Comparison of ENCODE assay signal across 13 cellular contexts in genomic region chr1:2523191-2523890, GRCh38. TPM values are rescaled to one million over a fixed set of nuclear protein-coding genes. Genes with fewer than 3 reads are reported as not detected.
DNase-seq lines count a peak whose midpoint lies in the region; ATAC-seq and TF ChIP-seq lines count a peak whose summit lies in the region.
"Had no signal": no experiment of that assay in that cellular context is flagged by ENCODE, and none has a peak within 500 bp of the region (broad histone marks: within the 10 kb centered on the region; RNA-seq: fewer than 3 reads in every experiment).

No MANE protein-coding gene starts in this region.

- peak overlapping the region; percentile 95 for H3K27ac Mint-ChIP-seq in activated T-cell treated with anti-CD3 and anti-CD28 coated beads, Interleukin-2, amount 50 U/mL, for 24 hours
- H3K27ac Mint-ChIP-seq in stimulated activated naive CD8-positive, alpha-beta T cell treated with anti-CD3 and anti-CD28 coated beads, Interleukin-15, amount 100 ng/mL, for 72 hours: peak overlapping the region; percentile 98 to 100

- no peak for ATAC-seq in foreskin keratinocyte
- peak; percentile 50 for ATAC-seq in stimulated activated naive CD8-positive, alpha-beta T cell treated with anti-CD3 and anti-CD28 coated beads, Interleukin-15, amount 100 ng/mL, for 72 hours
- ATAC-seq: heart left ventricle, sciatic nerve had no signal

- no peak overlapping the region for H3K4me3 ChIP-seq in right atrium auricular region

- H3K27me3 ChIP-seq in foreskin keratinocyte (no peaks in the 10 kb centered on the region), right atrium auricular region (no peaks in the 10 kb centered on the region)

- peak; percentile 62 for DNase-seq in activated T-cell treated with anti-CD3 and anti-CD28 coated beads, Interleukin-2, amount 50 U/mL, for 24 hours
- DNase-seq in activated T-cell treated with anti-CD3 and anti-CD28 coated beads for 4 hours: no peak
- peak; percentile 51 to 61 for DNase-seq in activated T-cell treated with anti-CD3 and anti-CD28 coated beads, Interleukin-2, amount 50 U/mL, for 48 hours
- no peak for DNase-seq in foreskin keratinocyte
- peak; percentile 70 to 80 for DNase-seq in stimulated activated naive CD8-positive, alpha-beta T cell treated with anti-CD3 and anti-CD28 coated beads, Interleukin-15, amount 100 ng/mL, for 72 hours
- DNase-seq in GF-D8 (lab: John Stamatoyannopoulos, UW): no peak
- no peak for DNase-seq in NCI-H226
- DNase-seq in right atrium auricular region (ENCODE audit: low spot score): no peak
- DNase-seq: cerebellar nuclear complex, heart left ventricle, NCI-H2081, RPMI8226 had no signal

- peak overlapping the region; percentile 86 for H3K4me3 Mint-ChIP-seq in activated T-cell treated with anti-CD3 and anti-CD28 coated beads, Interleukin-2, amount 50 U/mL, for 24 hours
- H3K4me3 Mint-ChIP-seq in stimulated activated naive CD8-positive, alpha-beta T cell treated with anti-CD3 and anti-CD28 coated beads, Interleukin-15, amount 100 ng/mL, for 72 hours: peak overlapping the region; percentile 83 to 87

- H3K27ac ChIP-seq in foreskin keratinocyte (peak overlapping the region; percentile 5), right atrium auricular region (no peak overlapping the region)

- H3K9me3 ChIP-seq in right atrium auricular region: no peaks in the 10 kb centered on the region
- H3K9me3 ChIP-seq: heart left ventricle had no signal

- H3K4me1 Mint-ChIP-seq in activated T-cell treated with anti-CD3 and anti-CD28 coated beads, Interleukin-2, amount 50 U/mL, for 24 hours (ENCODE audit: low read depth): peaks cover 42% of the 10 kb centered on the region
- H3K4me1 Mint-ChIP-seq in stimulated activated naive CD8-positive, alpha-beta T cell treated with anti-CD3 and anti-CD28 coated beads, Interleukin-15, amount 100 ng/mL, for 72 hours: peaks cover 62% of the 10 kb centered on the region

- H3K4me1 ChIP-seq in foreskin keratinocyte: peaks cover 7% of the 10 kb centered on the region
- H3K4me1 ChIP-seq in right atrium auricular region: peaks cover 0 to 50% of the 10 kb centered on the region in 2 donors

- H3K36me3 ChIP-seq in right atrium auricular region: peaks cover 35% of the 10 kb centered on the region

- H3K36me3 Mint-ChIP-seq in activated T-cell treated with anti-CD3 and anti-CD28 coated beads, Interleukin-2, amount 50 U/mL, for 24 hours (ENCODE audit: low read depth): peaks cover 41% of the 10 kb centered on the region

- H3K27me3 Mint-ChIP-seq in activated T-cell treated with anti-CD3 and anti-CD28 coated beads, Interleukin-2, amount 50 U/mL, for 24 hours: peaks cover 4% of the 10 kb centered on the region
- peaks cover 13% of the 10 kb centered on the region for H3K27me3 Mint-ChIP-seq in stimulated activated naive CD8-positive, alpha-beta T cell treated with anti-CD3 and anti-CD28 coated beads, Interleukin-15, amount 100 ng/mL, for 72 hours

- TF ChIP-seq CTCF in foreskin keratinocyte (conservative IDR thresholded peaks at IDR 0.05) (peak; percentile 44), right atrium auricular region (IDR thresholded peaks at IDR 0.05) (no peak)

- H3K9me3 Mint-ChIP-seq in activated T-cell treated with anti-CD3 and anti-CD28 coated beads, Interleukin-2, amount 50 U/mL, for 24 hours: no peaks in the 10 kb centered on the region
- no peaks in the 10 kb centered on the region for H3K9me3 Mint-ChIP-seq in stimulated activated naive CD8-positive, alpha-beta T cell treated with anti-CD3 and anti-CD28 coated beads, Interleukin-15, amount 100 ng/mL, for 72 hours

RNA-seq across cellular contexts. Expression of gene PANK4, which starts 3.1 kb away (rescaled TPM):
- total RNA-seq in foreskin keratinocyte (24.5 and 25.5 TPM in 2 replicates), right atrium auricular region (10 to 100 TPM; 27.0 to 41.5 TPM)
- 16.6 and 19.4 TPM in 2 replicates for polyA plus RNA-seq in foreskin keratinocyte

RNA-seq across cellular contexts. Expression of gene HES5, which starts 6.7 kb away (rescaled TPM):
- 0.85 and 1.5 TPM in 2 replicates for total RNA-seq in foreskin keratinocyte
- polyA plus RNA-seq in foreskin keratinocyte: 0.54 and 0.91 TPM in 2 replicates
- not detected for total RNA-seq in right atrium auricular region

RNA-seq across cellular contexts. Expression of gene TNFRSF14, which starts 32.8 kb away (rescaled TPM):
- total RNA-seq in foreskin keratinocyte (11.4 and 13.0 TPM in 2 replicates), right atrium auricular region (10 to 100 TPM in 1 of 2 donors, 1 to 10 TPM in 1; 9.2 to 14.5 TPM)
- 16.4 and 18.0 TPM in 2 replicates for polyA plus RNA-seq in foreskin keratinocyte

RNA-seq across cellular contexts. Expression of gene PLCH2, which starts 47.3 kb away (rescaled TPM):
- total RNA-seq in foreskin keratinocyte (132 and 148 TPM in 2 replicates), right atrium auricular region (under 1 TPM in 1 of 2 donors, not detected in 1; 0.12 TPM)
- 78.0 and 89.4 TPM in 2 replicates for polyA plus RNA-seq in foreskin keratinocyte

Comparison
In these comparisons a context has a peak if more than half of its experiments do, and no peak if none do; other contexts are left out.
1. DNase-seq: peak in activated T-cell treated with anti-CD3 and anti-CD28 coated beads, Interleukin-2, amount 50 U/mL, for 24 hours (single experiment), activated T-cell treated with anti-CD3 and anti-CD28 coated beads, Interleukin-2, amount 50 U/mL, for 48 hours (2 of 2) and stimulated activated naive CD8-positive, alpha-beta T cell treated with anti-CD3 and anti-CD28 coated beads, Interleukin-15, amount 100 ng/mL, for 72 hours (2 of 2); none in activated T-cell treated with anti-CD3 and anti-CD28 coated beads for 4 hours (single experiment), foreskin keratinocyte (0 of 2), GF-D8 (single experiment), NCI-H226 (single experiment) and right atrium auricular region (single experiment).